9 cellular contexts compared by ENCODE assay signal in the genomic region with DNA sequence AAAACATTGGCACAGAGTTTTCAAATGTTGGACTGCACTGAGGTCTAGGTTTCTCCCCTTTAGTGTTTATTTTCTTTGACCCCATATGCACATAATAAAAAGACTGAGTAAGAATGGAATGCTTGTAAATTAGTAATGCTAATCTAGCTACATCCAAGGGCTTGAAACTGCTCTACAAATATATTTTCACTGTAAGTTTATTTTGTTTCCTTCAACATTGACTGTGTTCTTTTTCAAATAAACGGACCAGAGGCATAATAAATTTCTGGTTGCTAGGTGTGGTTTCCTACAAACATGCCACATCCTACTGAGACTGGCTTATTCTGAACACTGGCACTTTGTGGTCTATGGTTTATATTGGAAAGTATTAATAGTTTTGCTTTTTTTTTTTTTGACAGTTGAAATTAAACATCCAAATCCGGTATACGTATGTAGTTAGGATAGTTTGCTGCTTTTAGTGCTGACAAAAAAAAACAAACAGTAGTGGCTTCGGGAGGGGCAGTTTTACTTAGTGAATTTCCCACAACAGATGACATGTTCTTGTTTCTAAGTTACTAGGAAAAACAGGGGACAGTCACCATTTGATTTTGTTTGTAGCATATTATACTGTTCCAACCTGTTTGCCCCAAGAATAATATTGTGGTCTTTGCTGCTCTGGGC. TPM values are rescaled to one million over a fixed set of nuclear protein-coding genes. Genes with fewer than 3 reads are reported as not detected.
DNase-seq lines count a peak whose midpoint lies in the region; ATAC-seq and TF ChIP-seq lines count a peak whose summit lies in the region.
"Had no signal": no experiment of that assay in that cellular context is flagged by ENCODE, and none has a peak within 500 bp of the region (broad histone marks: within the 10 kb centered on the region; RNA-seq: fewer than 3 reads in every experiment).

No MANE protein-coding gene starts in this region.

- H3K36me3 ChIP-seq in liver (ENCODE audit: control insufficient read depth in 4 of 4, insufficient read depth in 3 of 4, low read depth in 1 of 4, low read length in 3 of 4) (no peaks in the 10 kb centered on the region), right lobe of liver (no peaks in the 10 kb centered on the region), left lung (no peaks in the 10 kb centered on the region), aorta (ENCODE audit: control insufficient read depth in 1 of 2, insufficient read depth in 2 of 2, low read length in 1 of 2) (no peaks in the 10 kb centered on the region)
- H3K36me3 ChIP-seq: cardiac muscle cell had no signal

- TF ChIP-seq POLR2A in right lobe of liver (IDR thresholded peaks at IDR 0.05) = no peak

- H3K27me3 ChIP-seq in liver (ENCODE audit: control insufficient read depth in 4 of 4, insufficient read depth in 4 of 4, low read length in 3 of 4) (no peaks in the 10 kb centered on the region), right lobe of liver (no peaks in the 10 kb centered on the region), left lung (no peaks in the 10 kb centered on the region), aorta (ENCODE audit: control insufficient read depth in 1 of 2, insufficient read depth in 2 of 2, low read length in 1 of 2) (no peaks in the 10 kb centered on the region)
- H3K27me3 ChIP-seq: cardiac muscle cell had no signal

- no peak for TF ChIP-seq RAD21 in liver (IDR thresholded peaks at IDR 0.05)

- no peak for DNase-seq in right lobe of liver
- no peak for DNase-seq in activated naive CD4-positive, alpha-beta T cell treated with anti-CD3 and anti-CD28 coated beads, Interleukin-2, amount 50 U/mL, for 72 hours (ENCODE audit: low spot score in 2 of 2)
- no peak for DNase-seq in left lung
- DNase-seq in aorta = no peak
- DNase-seq in Ammon's horn (ENCODE audit: low spot score) = no peak
- no peak for DNase-seq in stimulated activated CD8-positive, alpha-beta memory T cell treated with anti-CD3 and anti-CD28 coated beads, Interleukin-4, amount 100 ng/mL, for 48 hours

- intact Hi-C loops in right lobe of liver (cut with DNase I) = no loop called here
- intact Hi-C loops in left lung (cut with DNase I) = no loop called here
- intact Hi-C loops in aorta (cut with DNase I) = no loop called here

- peaks cover 5 to 16% of the 10 kb centered on the region in 2 donors for H3K36me3 Mint-ChIP-seq in activated naive CD4-positive, alpha-beta T cell treated with anti-CD3 and anti-CD28 coated beads, Interleukin-2, amount 50 U/mL, for 72 hours

- H3K27ac Mint-ChIP-seq in activated naive CD4-positive, alpha-beta T cell treated with anti-CD3 and anti-CD28 coated beads, Interleukin-2, amount 50 U/mL, for 72 hours = peak overlapping the region; percentile 90 to 97

- ATAC-seq in right lobe of liver = no peak
- peak; percentile 72 to 82 for ATAC-seq in activated naive CD4-positive, alpha-beta T cell treated with anti-CD3 and anti-CD28 coated beads, Interleukin-2, amount 50 U/mL, for 72 hours
- peak; percentile 63 for ATAC-seq in left lung
- peak; percentile 83 for ATAC-seq in aorta (ENCODE audit: low FRiP score)
- no peak for ATAC-seq in SK-N-SH treated with all-trans-retinoic acid at 6 μM for 48 hours

- H3K9me3 Mint-ChIP-seq in activated naive CD4-positive, alpha-beta T cell treated with anti-CD3 and anti-CD28 coated beads, Interleukin-2, amount 50 U/mL, for 72 hours = no peaks in the 10 kb centered on the region

- H3K9me3 ChIP-seq in liver (ENCODE audit: control insufficient read depth in 4 of 4, low read length in 3 of 4) = no peaks in the 10 kb centered on the region
- no peaks in the 10 kb centered on the region for H3K9me3 ChIP-seq in right lobe of liver
- no peaks in the 10 kb centered on the region for H3K9me3 ChIP-seq in left lung
- no peaks in the 10 kb centered on the region for H3K9me3 ChIP-seq in aorta (ENCODE audit: control insufficient read depth, low read length)

- H3K9ac ChIP-seq in liver (ENCODE audit: low read depth in 1 of 2, low read length in 2 of 2) = no peak overlapping the region

- H3K27ac ChIP-seq in liver (ENCODE audit: low read depth in 1 of 2, low read length in 2 of 2) (no peak overlapping the region), right lobe of liver (no peak overlapping the region), left lung (peak overlapping the region; percentile 78 to 79), aorta (ENCODE audit: low read depth in 1 of 2, low read length in 2 of 2) (peak overlapping the region; percentile 81 to 82)
- H3K27ac ChIP-seq: cardiac muscle cell had no signal

- H3K4me3 ChIP-seq in liver (ENCODE audit: low read depth in 1 of 3, low read length in 3 of 3) = no peak overlapping the region
- no peak overlapping the region for H3K4me3 ChIP-seq in right lobe of liver
- no peak overlapping the region for H3K4me3 ChIP-seq in left lung
- no peak overlapping the region for H3K4me3 ChIP-seq in aorta (ENCODE audit: low read length in 2 of 2)
- H3K4me3 ChIP-seq: cardiac muscle cell had no signal

- WGBS in liver = 63% methylated on average over 4 of the region's 4 CpGs
- WGBS in right lobe of liver (ENCODE audit: insufficient coverage, low coverage, low lambda C conversion rate, missing lambda C conversion rate) = 64% methylated on average over 4 of the region's 4 CpGs
- 1 to 19% methylated on average over 4 of the region's 4 CpGs for WGBS in aorta, 2 donors

- H3K4me1 ChIP-seq in liver (ENCODE audit: control insufficient read depth in 4 of 4, insufficient read depth in 4 of 4, low read length in 3 of 4) (no peaks in the 10 kb centered on the region), right lobe of liver (no peaks in the 10 kb centered on the region), left lung (peaks cover 8 to 17% of the 10 kb centered on the region in 2 donors), aorta (ENCODE audit: control insufficient read depth in 1 of 2, insufficient read depth in 2 of 2, low read length in 2 of 2) (peaks cover 0 to 3% of the 10 kb centered on the region in 2 donors)

- TF ChIP-seq CTCF in liver (IDR thresholded peaks at IDR 0.05; ENCODE audit: low read depth, low read length, missing input control) = no peak
- TF ChIP-seq CTCF in right lobe of liver (IDR thresholded peaks at IDR 0.05) = no peak
- no peak for TF ChIP-seq CTCF in left lung (IDR thresholded peaks at IDR 0.05)

TF ChIP-seq in liver, 16 proteins besides CTCF, POLR2A, EP300 and RAD21:
- peak; percentile 6 for TF ChIP-seq SP1 (IDR thresholded peaks at IDR 0.05)
- TF ChIP-seq EGR1 (IDR thresholded peaks at IDR 0.05; ENCODE audit: low read depth in 2 of 2) = no peak

TF ChIP-seq in SK-N-SH treated with all-trans-retinoic acid at 6 μM for 48 hours, 23 proteins besides CTCF, POLR2A, EP300 and RAD21:
- TF ChIP-seq SNAI2 (CRISPR knock-in tag; IDR thresholded peaks at IDR 0.05) (no peak), ARNTL (CRISPR knock-in tag; IDR thresholded peaks at IDR 0.05; ENCODE audit: borderline replicate concordance, low read depth) (no peak)

RNA-seq across cellular contexts. Expression of a gene that starts 13.2 kb away (rescaled TPM):
- total RNA-seq in liver = 1 to 10 TPM; 1.2 to 2.9 TPM
- 1 to 10 TPM in 1 of 2 donors, under 1 TPM in 1; 0.55 to 1.9 TPM for polyA plus RNA-seq in liver
- 1 to 10 TPM; 1.5 to 4.3 (median 2.8) TPM for total RNA-seq in right lobe of liver
- total RNA-seq in activated naive CD4-positive, alpha-beta T cell treated with anti-CD3 and anti-CD28 coated beads, Interleukin-2, amount 50 U/mL, for 72 hours = 10 to 100 TPM; 12.4 to 15.4 TPM
- total RNA-seq in left lung = 10 to 100 TPM; 10.7 to 13.7 TPM
- total RNA-seq in aorta = 10 to 100 TPM; 30.8 to 46.4 TPM
- 1 to 10 TPM; 3.0 to 8.6 TPM for polyA plus RNA-seq in aorta

RNA-seq across cellular contexts. Expression of a gene that starts 39.0 kb away (rescaled TPM):
- total RNA-seq in liver (1 to 10 TPM; 1.4 to 2.8 TPM), right lobe of liver (1 to 10 TPM in 5 of 6 experiments, under 1 TPM in 1; 0.81 to 3.6 (median 3.2) TPM), left lung (10 to 100 TPM; 10.9 to 11.5 TPM), aorta (10 to 100 TPM; 13.4 to 18.9 TPM)
- polyA plus RNA-seq in liver (1 to 10 TPM; 3.1 to 7.0 TPM), aorta (10 to 100 TPM; 38.7 to 98.8 TPM)
- total RNA-seq in activated naive CD4-positive, alpha-beta T cell treated with anti-CD3 and anti-CD28 coated beads, Interleukin-2, amount 50 U/mL, for 72 hours = 10 to 100 TPM; 12.3 to 16.9 TPM

Comparison
In these comparisons a context has a peak if more than half of its experiments do, and no peak if none do; other contexts are left out.
1. H3K27ac ChIP-seq: peak in left lung (2 of 2) and aorta (2 of 2); none in liver (0 of 2) and right lobe of liver (0 of 3).
2. ATAC-seq: peak in activated naive CD4-positive, alpha-beta T cell treated with anti-CD3 and anti-CD28 coated beads, Interleukin-2, amount 50 U/mL, for 72 hours (2 of 2), left lung (single experiment) and aorta (single experiment); none in right lobe of liver (0 of 4) and SK-N-SH treated with all-trans-retinoic acid at 6 μM for 48 hours (single experiment).